12 cellular contexts compared by ENCODE assay signal in the genomic region with DNA sequence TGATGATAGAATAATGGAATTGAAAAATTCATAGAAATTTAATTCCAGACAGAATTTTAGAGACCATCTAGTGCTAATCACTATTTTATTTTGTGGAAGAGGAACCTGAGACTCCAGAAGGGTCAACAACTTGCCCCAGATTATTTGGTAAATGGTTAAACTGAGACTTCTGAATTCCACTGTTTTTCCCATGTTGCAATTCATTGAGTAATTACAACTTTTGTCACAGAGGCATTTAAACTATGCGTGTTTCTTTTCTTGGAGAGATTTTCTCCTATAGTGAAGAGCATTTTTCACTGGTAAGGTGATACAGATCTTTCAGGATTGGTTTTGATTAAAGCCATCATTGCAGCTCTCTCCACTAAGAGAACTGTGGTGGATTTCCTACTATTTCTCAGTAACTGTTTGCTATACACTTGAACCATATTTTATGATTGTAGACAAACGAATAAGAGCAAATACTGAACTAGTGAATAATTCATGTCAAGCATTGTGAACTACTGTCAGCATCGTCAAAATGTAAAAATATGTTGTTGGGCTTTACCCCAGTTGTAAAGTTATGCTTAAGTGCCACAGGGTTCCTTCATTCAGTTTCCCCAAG. TPM values are rescaled to one million over a fixed set of nuclear protein-coding genes. Genes with fewer than 3 reads are reported as not detected.
"Had no signal": no experiment of that assay in that cellular context is flagged by ENCODE, and none has a peak within 500 bp of the region (broad histone marks: within the 10 kb centered on the region; RNA-seq: fewer than 3 reads in every experiment).

No MANE protein-coding gene starts in this region.

- H3K4me1 Mint-ChIP-seq: brain; central memory CD8-positive, alpha-beta T cell; immature natural killer cell; neural crest cell had no signal

- H3K36me3 Mint-ChIP-seq: brain; stimulated activated memory B cell treated with anti-CD40 and anti-IgM and Interleukin-4, amounts not matched to agents 10 μg/mL and 1 μg/mL and 100 μg/mL, for 72 hours; type B pancreatic cell had no signal

- H3K4me1 ChIP-seq: parathyroid adenoma had no signal

- H3K27ac ChIP-seq: parathyroid adenoma had no signal

- H3K9me3 Mint-ChIP-seq: central memory CD8-positive, alpha-beta T cell; immature natural killer cell; neural crest cell; stimulated activated memory B cell treated with anti-CD40 and anti-IgM and Interleukin-4, amounts not matched to agents 10 μg/mL and 1 μg/mL and 100 μg/mL, for 72 hours; type B pancreatic cell had no signal

- H3K79me2 ChIP-seq: parathyroid adenoma had no signal

- H2AFZ ChIP-seq: parathyroid adenoma had no signal

- DNase-seq: activated naive CD4-positive, alpha-beta T cell treated with anti-CD3 and anti-CD28 coated beads, Interleukin-2, amount 50 U/mL, for 16 hours; activated T-cell treated with anti-CD3 and anti-CD28 coated beads, Interleukin-2, amount 50 U/mL, for 1 hour; amniotic stem cell; effector memory CD4-positive, alpha-beta T cell; immature natural killer cell had no signal

- H3K27ac Mint-ChIP-seq: brain; immature natural killer cell; stimulated activated memory B cell treated with anti-CD40 and anti-IgM and Interleukin-4, amounts not matched to agents 10 μg/mL and 1 μg/mL and 100 μg/mL, for 72 hours; type B pancreatic cell had no signal

- H3K4me3 Mint-ChIP-seq: brain; central memory CD8-positive, alpha-beta T cell; immature natural killer cell; neural crest cell; stimulated activated memory B cell treated with anti-CD40 and anti-IgM and Interleukin-4, amounts not matched to agents 10 μg/mL and 1 μg/mL and 100 μg/mL, for 72 hours; type B pancreatic cell had no signal

- ATAC-seq: activated CD4-positive, CD25-positive, alpha-beta regulatory T cell treated with anti-CD3 and anti-CD28 coated beads, Interleukin-2, amount 50 U/mL, for 24 hours; stimulated activated memory B cell treated with anti-CD40 and anti-IgM and Interleukin-4, amounts not matched to agents 10 μg/mL and 1 μg/mL and 100 μg/mL, for 72 hours had no signal

- H3K27me3 Mint-ChIP-seq: brain; stimulated activated memory B cell treated with anti-CD40 and anti-IgM and Interleukin-4, amounts not matched to agents 10 μg/mL and 1 μg/mL and 100 μg/mL, for 72 hours; type B pancreatic cell had no signal

RNA-seq across cellular contexts. Expression of gene LRGUK, which starts 26.5 kb away (rescaled TPM):
- polyA plus RNA-seq: immature natural killer cell had no signal
